ENCODE assay signal across 15 cellular contexts in genomic region chr15:31275331-31276262, GRCh38. TPM values are rescaled to one million over a fixed set of nuclear protein-coding genes. Genes with fewer than 3 reads are reported as not detected.
DNase-seq lines count a peak whose midpoint lies in the region; ATAC-seq lines count a peak whose summit lies in the region.
"Had no signal": no experiment of that assay in that cellular context is flagged by ENCODE, and none has a peak within 500 bp of the region (broad histone marks: within the 10 kb centered on the region; RNA-seq: fewer than 3 reads in every experiment).

No MANE protein-coding gene starts in this region.

- no peak for ATAC-seq in activated CD4-positive, alpha-beta T cell treated with anti-CD3 and anti-CD28 coated beads for 36 hours
- no peak for ATAC-seq in stimulated activated effector memory CD8-positive, alpha-beta T cell treated with anti-CD3 and anti-CD28 coated beads, Interleukin-12 subunit alpha, Interleukin-12 subunit beta, amount 100 ng/mL, for 72 hours
- ATAC-seq in GM19324 (IDR thresholded peaks at IDR 0.05; ENCODE audit: low FRiP score, unreplicated experiment) (no peak), GM18502 (IDR thresholded peaks at IDR 0.05; ENCODE audit: poor library complexity, unreplicated experiment) (no peak)

- intact Hi-C loops in activated CD4-positive, alpha-beta T cell treated with anti-CD3 and anti-CD28 coated beads for 36 hours (cut with DNase I, micrococcal nuclease), result no loop called here

- no peak overlapping the region for H3K4me3 Mint-ChIP-seq in activated CD4-positive, alpha-beta T cell treated with anti-CD3 and anti-CD28 coated beads, Interleukin-2, amount 10 ng/mL, durations not matched to agents 7 days and 5 days
- no peak overlapping the region for H3K4me3 Mint-ChIP-seq in activated CD4-positive, alpha-beta T cell treated with anti-CD3 and anti-CD28 coated beads for 36 hours
- H3K4me3 Mint-ChIP-seq in stimulated activated effector memory CD8-positive, alpha-beta T cell treated with anti-CD3 and anti-CD28 coated beads, Interleukin-12 subunit alpha, Interleukin-12 subunit beta, amount 100 ng/mL, for 72 hours, result no peak overlapping the region

- peaks cover 44% of the 10 kb centered on the region for H3K4me1 ChIP-seq in SJCRH30

- H3K36me3 Mint-ChIP-seq in activated CD4-positive, alpha-beta T cell treated with anti-CD3 and anti-CD28 coated beads, Interleukin-2, amount 10 ng/mL, durations not matched to agents 7 days and 5 days (ENCODE audit: low read depth), result no peaks in the 10 kb centered on the region
- H3K36me3 Mint-ChIP-seq in activated CD4-positive, alpha-beta T cell treated with anti-CD3 and anti-CD28 coated beads for 36 hours (ENCODE audit: low read depth), result no peaks in the 10 kb centered on the region
- no peaks in the 10 kb centered on the region for H3K36me3 Mint-ChIP-seq in stimulated activated effector memory CD8-positive, alpha-beta T cell treated with anti-CD3 and anti-CD28 coated beads, Interleukin-12 subunit alpha, Interleukin-12 subunit beta, amount 100 ng/mL, for 72 hours

- no peaks in the 10 kb centered on the region for H3K9me3 ChIP-seq in SJCRH30 (replicated peaks)
- H3K9me3 ChIP-seq: thoracic aorta had no signal

- peak overlapping the region; percentile 77 for H3K27ac ChIP-seq in SJCRH30
- H3K27ac ChIP-seq: thoracic aorta had no signal

- H3K4me3 ChIP-seq in SJCRH30, result no peak overlapping the region
- H3K4me3 ChIP-seq: lung, thoracic aorta had no signal

- CTCF ChIA-PET in activated CD4-positive, alpha-beta T cell treated with anti-CD3 and anti-CD28 coated beads, Interleukin-2, amount 10 ng/mL, durations not matched to agents 7 days and 5 days (lab: Charles Lee), result no interaction called here
- CTCF ChIA-PET in activated CD4-positive, alpha-beta T cell treated with anti-CD3 and anti-CD28 coated beads for 36 hours (lab: Charles Lee), result no interaction called here

- H3K4me1 Mint-ChIP-seq in activated CD4-positive, alpha-beta T cell treated with anti-CD3 and anti-CD28 coated beads, Interleukin-2, amount 10 ng/mL, durations not matched to agents 7 days and 5 days, result peaks cover 38% of the 10 kb centered on the region
- H3K4me1 Mint-ChIP-seq in activated CD4-positive, alpha-beta T cell treated with anti-CD3 and anti-CD28 coated beads for 36 hours, result peaks cover 14% of the 10 kb centered on the region
- peaks cover 28% of the 10 kb centered on the region for H3K4me1 Mint-ChIP-seq in stimulated activated effector memory CD8-positive, alpha-beta T cell treated with anti-CD3 and anti-CD28 coated beads, Interleukin-12 subunit alpha, Interleukin-12 subunit beta, amount 100 ng/mL, for 72 hours

- H3K27me3 ChIP-seq in SJCRH30, result no peaks in the 10 kb centered on the region

- no peaks in the 10 kb centered on the region for H3K9me3 Mint-ChIP-seq in activated CD4-positive, alpha-beta T cell treated with anti-CD3 and anti-CD28 coated beads, Interleukin-2, amount 10 ng/mL, durations not matched to agents 7 days and 5 days
- no peaks in the 10 kb centered on the region for H3K9me3 Mint-ChIP-seq in activated CD4-positive, alpha-beta T cell treated with anti-CD3 and anti-CD28 coated beads for 36 hours (ENCODE audit: low read depth)
- no peaks in the 10 kb centered on the region for H3K9me3 Mint-ChIP-seq in stimulated activated effector memory CD8-positive, alpha-beta T cell treated with anti-CD3 and anti-CD28 coated beads, Interleukin-12 subunit alpha, Interleukin-12 subunit beta, amount 100 ng/mL, for 72 hours

- H3K27me3 Mint-ChIP-seq in activated CD4-positive, alpha-beta T cell treated with anti-CD3 and anti-CD28 coated beads, Interleukin-2, amount 10 ng/mL, durations not matched to agents 7 days and 5 days, result no peaks in the 10 kb centered on the region
- no peaks in the 10 kb centered on the region for H3K27me3 Mint-ChIP-seq in activated CD4-positive, alpha-beta T cell treated with anti-CD3 and anti-CD28 coated beads for 36 hours

- peak; percentile 1 for DNase-seq in activated CD4-positive, alpha-beta T cell treated with anti-CD3 and anti-CD28 coated beads, Interleukin-2, amount 10 ng/mL, durations not matched to agents 7 days and 5 days
- DNase-seq in activated CD4-positive, alpha-beta T cell treated with anti-CD3 and anti-CD28 coated beads for 36 hours, result no peak
- DNase-seq in SJCRH30 (no peak), islet precursor cell (peak; percentile 39), T-helper 9 cell (no peak)
- DNase-seq in stimulated activated effector memory CD8-positive, alpha-beta T cell treated with anti-CD3 and anti-CD28 coated beads, Interleukin-12 subunit alpha, Interleukin-12 subunit beta, amount 100 ng/mL, for 72 hours (ENCODE audit: low spot score in 2 of 2), result peak; percentile 2 to 43
- DNase-seq: activated T-cell treated with anti-CD3 and anti-CD28 coated beads for 4 hours, amniotic stem cell, cortex of kidney, NCI-H1930, SHP77 treated with DMSO at 0.1 percent for 48 hours had no signal

- no peak overlapping the region for H3K27ac Mint-ChIP-seq in activated CD4-positive, alpha-beta T cell treated with anti-CD3 and anti-CD28 coated beads, Interleukin-2, amount 10 ng/mL, durations not matched to agents 7 days and 5 days
- no peak overlapping the region for H3K27ac Mint-ChIP-seq in activated CD4-positive, alpha-beta T cell treated with anti-CD3 and anti-CD28 coated beads for 36 hours
- no peak overlapping the region for H3K27ac Mint-ChIP-seq in stimulated activated effector memory CD8-positive, alpha-beta T cell treated with anti-CD3 and anti-CD28 coated beads, Interleukin-12 subunit alpha, Interleukin-12 subunit beta, amount 100 ng/mL, for 72 hours

- POLR2A ChIA-PET in activated CD4-positive, alpha-beta T cell treated with anti-CD3 and anti-CD28 coated beads, Interleukin-2, amount 10 ng/mL, durations not matched to agents 7 days and 5 days (lab: Charles Lee), result no interaction called here
- POLR2A ChIA-PET in activated CD4-positive, alpha-beta T cell treated with anti-CD3 and anti-CD28 coated beads for 36 hours (lab: Charles Lee), result no interaction called here

- H3K36me3 ChIP-seq in SJCRH30, result no peaks in the 10 kb centered on the region
- H3K36me3 ChIP-seq: thoracic aorta had no signal

RNA-seq across cellular contexts. Expression of gene KLF13, which starts 51.0 kb away (rescaled TPM):
- 100 to 1,000 TPM; 235 to 264 TPM for total RNA-seq in activated CD4-positive, alpha-beta T cell treated with anti-CD3 and anti-CD28 coated beads, Interleukin-2, amount 10 ng/mL, durations not matched to agents 7 days and 5 days
- 100 to 1,000 TPM; 147 to 212 TPM for total RNA-seq in activated CD4-positive, alpha-beta T cell treated with anti-CD3 and anti-CD28 coated beads for 36 hours
- 33.1 and 34.7 TPM in 2 replicates for total RNA-seq in SJCRH30 (2014; rRNA removed; shearing (Covaris generic))

Comparison
In these comparisons a context has a peak if more than half of its experiments do, and no peak if none do; other contexts are left out.
1. DNase-seq: peak in activated CD4-positive, alpha-beta T cell treated with anti-CD3 and anti-CD28 coated beads, Interleukin-2, amount 10 ng/mL, durations not matched to agents 7 days and 5 days (single experiment), islet precursor cell (single experiment) and stimulated activated effector memory CD8-positive, alpha-beta T cell treated with anti-CD3 and anti-CD28 coated beads, Interleukin-12 subunit alpha, Interleukin-12 subunit beta, amount 100 ng/mL, for 72 hours (2 of 2); none in activated CD4-positive, alpha-beta T cell treated with anti-CD3 and anti-CD28 coated beads for 36 hours (single experiment), SJCRH30 (0 of 2) and T-helper 9 cell (single experiment).